In the genomic region with DNA sequence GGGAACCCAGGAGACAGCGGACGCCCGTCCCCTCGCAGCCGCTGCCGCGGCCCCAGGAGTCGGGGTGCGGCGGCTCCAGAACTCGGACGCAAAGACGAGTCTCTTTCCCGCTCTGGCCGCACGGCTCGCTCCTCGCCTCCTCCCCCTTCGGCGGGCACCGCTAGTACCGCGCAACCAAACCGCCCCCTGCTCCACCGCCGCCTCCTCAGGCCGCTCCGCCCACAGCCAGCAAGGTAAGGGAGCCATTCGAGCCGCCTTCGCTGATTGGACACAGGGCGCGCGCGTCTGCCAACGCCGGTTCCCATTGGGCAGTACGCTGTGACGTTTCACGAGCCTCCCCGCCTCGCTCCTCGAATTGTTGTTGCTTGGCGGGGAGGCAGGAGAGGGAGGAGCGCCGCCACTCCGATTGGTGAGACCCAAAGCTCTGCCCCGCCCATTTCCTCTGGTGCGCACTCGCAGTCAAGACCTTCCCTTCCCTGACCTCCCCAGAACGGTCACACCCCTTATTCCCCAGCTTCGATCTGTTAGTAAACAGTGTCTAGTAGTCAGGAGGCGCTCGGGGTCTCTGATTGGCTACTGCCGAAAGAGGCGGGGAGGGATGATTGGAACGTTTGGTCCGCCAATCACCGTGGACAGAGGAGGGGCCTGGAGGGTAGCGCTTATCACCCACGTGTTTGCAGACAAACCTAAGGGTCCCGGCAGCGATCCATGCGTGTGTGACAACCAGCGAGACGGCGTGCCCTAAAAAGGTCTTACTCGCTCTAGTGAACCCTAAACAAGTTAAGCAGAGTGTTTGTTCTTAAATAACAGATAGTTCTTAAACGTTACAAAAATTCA, we compare ENCODE assay signal across 8 cellular contexts. TPM values are rescaled to one million over a fixed set of nuclear protein-coding genes. Genes with fewer than 3 reads are reported as not detected.
A peak's percentile ranks its signal among the peaks of the same experiment; 100 is the strongest.
DNase-seq lines count a peak whose midpoint lies in the region; ATAC-seq and TF ChIP-seq lines count a peak whose summit lies in the region.

A gene (minus strand): TSS at position 170 of the 837 bp plus-strand sequence. CDS start 207 bp downstream, outside the sequence.

- H3K9me3 ChIP-seq in heart right ventricle (no peaks in the 10 kb centered on the region), upper lobe of right lung (no peaks in the 10 kb centered on the region)

- peak within 1 kb of the TSS; percentile 82 to 98 (median 94) for H3K27ac ChIP-seq in heart right ventricle
- H3K27ac ChIP-seq in upper lobe of right lung, result peak within 1 kb of the TSS; percentile 98

- in situ Hi-C loops in GM13976 (cut with MboI; ENCODE audit: low sequenced_read_pairs, unreplicated experiment), result no loop called here

- H3K4me1 ChIP-seq in heart right ventricle (peaks cover 0 to 41% (median 10%) of the 10 kb centered on the region in 9 donors), upper lobe of right lung (peaks cover 18% of the 10 kb centered on the region)

- DNase-seq in GM13976 (ENCODE audit: low spot score) (peak; percentile 95), NCI-H146 treated with DMSO at 0.1 percent for 48 hours (lab: John Stamatoyannopoulos, UW; ENCODE audit: unreplicated experiment) (peak; percentile 98), amniotic epithelial cell (ENCODE audit: low read depth) (peak; percentile 100), heart right ventricle (peak; percentile 100), posterior cingulate gyrus (peak; percentile 100), upper lobe of right lung (peak; percentile 100)

- H3K36me3 ChIP-seq in heart right ventricle, result no peaks in the 10 kb centered on the region
- H3K36me3 ChIP-seq in upper lobe of right lung, result no peaks in the 10 kb centered on the region

- intact Hi-C loops in T-helper 1 cell treated with Interleukin-12 subunit alpha and Interleukin-12 subunit beta and Interleukin-4 antibody, amounts not matched to agents 30 ng/mL and 1 ng/mL, for 36 hours (cut with micrococcal nuclease), result loop anchor here (1.0 to 5.0 kb wide), 13 partner anchors 38 to 678 kb away; a partner anchor contains a TSS
- intact Hi-C loops in heart right ventricle (cut with DNase I) (loop anchor here in 5 of 10 donors (1.0 to 10.0 kb wide), 5 partner anchors 54 to 156 kb away; a partner anchor contains a TSS), posterior cingulate gyrus (cut with DNase I) (loop anchor here (2.0 kb wide), 1 partner anchor 54 kb away; a partner anchor contains a TSS), upper lobe of right lung (cut with DNase I) (no loop called here)

- H3K27me3 ChIP-seq in heart right ventricle (no peaks in the 10 kb centered on the region), upper lobe of right lung (no peaks in the 10 kb centered on the region)

- TF ChIP-seq CTCF in GM13976 (IDR thresholded peaks at IDR 0.05; ENCODE audit: borderline replicate concordance, control extremely low read depth, extremely low read depth, insufficient read depth, missing control alignments) (no peak), heart right ventricle (IDR thresholded peaks at IDR 0.05) (peak in 3 of 9 donors; percentile 2 to 27 (median 5)), upper lobe of right lung (IDR thresholded peaks at IDR 0.05) (peak; percentile 10)

- ATAC-seq in HG02870 (IDR thresholded peaks at IDR 0.05; ENCODE audit: unreplicated experiment) (peak; percentile 87), heart right ventricle (peak; percentile 96 to 99 (median 98)), upper lobe of right lung (peak; percentile 96)

- H3K4me3 ChIP-seq in heart right ventricle (peak within 1 kb of the TSS; percentile 73 to 98 (median 90)), upper lobe of right lung (peak within 1 kb of the TSS; percentile 85)

- 0 to 1% methylated on average over 68 to 69 of the region's 69 CpGs for WGBS in heart right ventricle, 2 donors

RNA-seq across cellular contexts. Expression of the gene that starts here (rescaled TPM):
- total RNA-seq in T-helper 1 cell treated with Interleukin-12 subunit alpha and Interleukin-12 subunit beta and Interleukin-4 antibody, amounts not matched to agents 30 ng/mL and 1 ng/mL, for 36 hours, result 47.2 and 49.6 TPM in 2 replicates
- total RNA-seq in heart right ventricle, result 10 to 100 TPM in 4 of 10 donors, 1 to 10 TPM in 6; 7.3 to 22.5 (median 9.4) TPM
- polyA plus RNA-seq in heart right ventricle, result under 1 TPM; 0.84 to 0.95 TPM
- total RNA-seq in upper lobe of right lung, result 8.0 TPM

Comparison
In these comparisons a context has a peak if more than half of its experiments do, and no peak if none do; other contexts are left out.
1. Peak in every context shown above with its lines: DNase-seq, ATAC-seq, H3K4me3 ChIP-seq and H3K27ac ChIP-seq.